In the genomic region with DNA sequence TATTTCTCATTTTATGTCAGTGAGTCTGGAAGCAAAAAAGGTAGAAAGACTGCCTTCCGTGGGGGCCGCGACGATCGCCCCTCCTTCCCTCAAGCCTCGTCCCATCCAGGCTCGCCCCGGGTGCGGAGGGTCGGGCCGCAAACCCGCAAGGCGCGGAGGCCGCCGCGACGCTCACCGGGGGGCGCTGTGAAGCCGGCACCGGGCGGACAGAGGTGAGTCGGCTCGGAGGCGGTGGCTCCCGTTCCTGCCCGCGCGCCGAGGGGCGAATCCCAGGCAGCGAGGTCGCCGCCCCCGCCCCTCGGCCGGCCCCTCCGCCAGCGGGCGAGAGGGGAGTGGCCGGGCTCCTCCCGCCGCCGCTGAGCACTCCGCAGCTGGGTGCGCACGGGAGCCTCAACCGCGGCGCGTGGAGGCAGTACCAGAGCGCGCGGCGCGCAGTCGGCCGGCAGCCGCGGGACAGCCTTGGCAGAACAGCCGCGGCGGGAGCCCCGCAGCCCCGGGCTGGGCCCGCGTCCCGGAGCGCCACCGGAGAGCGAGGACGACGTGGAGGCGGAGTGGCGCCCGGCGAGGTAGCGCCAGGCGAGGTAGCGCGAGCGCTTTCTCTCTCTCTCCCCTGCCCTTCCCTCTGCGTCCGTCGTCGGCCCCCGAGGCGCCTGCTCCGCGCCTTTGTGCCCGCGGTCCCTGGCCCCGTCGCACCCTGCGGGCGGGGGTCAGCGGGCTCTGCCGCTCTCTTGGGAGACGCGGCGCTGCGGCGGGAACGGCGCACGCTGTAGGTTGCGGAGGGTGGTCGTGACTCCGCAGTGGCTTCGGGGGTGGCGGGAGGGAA, we compare ENCODE assay signal across 8 cellular contexts. TPM values are rescaled to one million over a fixed set of nuclear protein-coding genes. Genes with fewer than 3 reads are reported as not detected.
DNase-seq lines count a peak whose midpoint lies in the region; ATAC-seq and TF ChIP-seq lines count a peak whose summit lies in the region.

A gene (plus strand): TSS at position 359 of the 823 bp plus-strand sequence. CDS start 31,492 bp downstream, outside the sequence.

- peak within 1 kb of the TSS; percentile 41 for H3K27ac Mint-ChIP-seq in activated naive CD8-positive, alpha-beta T cell treated with anti-CD3 and anti-CD28 coated beads, Interleukin-2, amount 50 U/mL, for 24 hours

- peaks cover 7% of the 10 kb centered on the region for H3K9me3 ChIP-seq in left ventricle myocardium inferior (replicated peaks)

- peaks cover 55% of the 10 kb centered on the region for H3K4me1 ChIP-seq in left ventricle myocardium inferior

- TF ChIP-seq CTCF in left ventricle myocardium inferior (IDR thresholded peaks at IDR 0.05; ENCODE audit: borderline replicate concordance): peak; percentile 72

- peaks cover 8% of the 10 kb centered on the region for H3K9me3 Mint-ChIP-seq in activated naive CD8-positive, alpha-beta T cell treated with anti-CD3 and anti-CD28 coated beads, Interleukin-2, amount 50 U/mL, for 24 hours

- H3K27ac ChIP-seq in left ventricle myocardium inferior (replicated peaks): peak within 1 kb of the TSS; percentile 92

- H3K36me3 Mint-ChIP-seq in activated naive CD8-positive, alpha-beta T cell treated with anti-CD3 and anti-CD28 coated beads, Interleukin-2, amount 50 U/mL, for 24 hours (ENCODE audit: low read depth): no peaks in the 10 kb centered on the region

- peaks cover 20% of the 10 kb centered on the region for H3K27me3 Mint-ChIP-seq in activated naive CD8-positive, alpha-beta T cell treated with anti-CD3 and anti-CD28 coated beads, Interleukin-2, amount 50 U/mL, for 24 hours

- H3K4me1 Mint-ChIP-seq in activated naive CD8-positive, alpha-beta T cell treated with anti-CD3 and anti-CD28 coated beads, Interleukin-2, amount 50 U/mL, for 24 hours: peaks cover 19% of the 10 kb centered on the region

- intact Hi-C loops in left ventricle myocardium inferior (cut with micrococcal nuclease): loop anchor here (10.0 kb wide), 1 partner anchor 130 kb away; no protein-coding TSS in a partner anchor

- H3K27me3 ChIP-seq in left ventricle myocardium inferior (ENCODE audit: low read depth): no peaks in the 10 kb centered on the region

- in situ Hi-C loops in Caki2 (cut with HindIII; ENCODE audit: low pct_unique_long_range_greater_than_20kb, low sequenced_read_pairs): no loop called here
- in situ Hi-C loops in SK-MEL-5 (cut with HindIII; ENCODE audit: low pct_unique_long_range_greater_than_20kb, low sequenced_read_pairs): no loop called here

- H3K4me3 ChIP-seq in left ventricle myocardium inferior: peak within 1 kb of the TSS; percentile 92

- DNase-seq in Caki2 (ENCODE audit: low read depth) (peak; percentile 91), LHCN-M2 (ENCODE audit: low read depth) (peak; percentile 72), SK-MEL-5 (ENCODE audit: low read depth, low spot score) (peak; percentile 78), left ventricle myocardium inferior (peak; percentile 80), retina (peak; percentile 83), NAMALWA (ENCODE audit: low spot score) (no peak)
- DNase-seq in activated naive CD8-positive, alpha-beta T cell treated with anti-CD3 and anti-CD28 coated beads, Interleukin-2, amount 50 U/mL, for 24 hours: peak; percentile 80

- ATAC-seq in GM21528 (IDR thresholded peaks at IDR 0.05; ENCODE audit: low FRiP score, unreplicated experiment): peak; percentile 54
- peak; percentile 85 for ATAC-seq in activated naive CD8-positive, alpha-beta T cell treated with anti-CD3 and anti-CD28 coated beads, Interleukin-2, amount 50 U/mL, for 24 hours

- H3K4me3 Mint-ChIP-seq in activated naive CD8-positive, alpha-beta T cell treated with anti-CD3 and anti-CD28 coated beads, Interleukin-2, amount 50 U/mL, for 24 hours: peak within 1 kb of the TSS; percentile 77

- H3K36me3 ChIP-seq in left ventricle myocardium inferior: no peaks in the 10 kb centered on the region

RNA-seq across cellular contexts. Expression of the gene that starts here (rescaled TPM):
- total RNA-seq in Caki2 (2014; rRNA removed; shearing (Covaris generic); ENCODE audit: low replicate concordance): 46.5 and 47.0 TPM in 2 replicates
- total RNA-seq in LHCN-M2 (2014; rRNA removed): 108 and 117 TPM in 2 replicates
- 47.6 TPM for polyA plus RNA-seq in LHCN-M2 (2012)
- 43.4 and 46.0 TPM in 2 replicates for total RNA-seq in SK-MEL-5 (2014; rRNA removed; shearing (Covaris generic))
- 27.7 and 35.1 TPM in 2 replicates for polyA plus RNA-seq in SK-MEL-5 (2015; cell fraction: cytosol; rRNA removed)
- polyA plus RNA-seq in SK-MEL-5 (2015; cell fraction: nucleus; rRNA removed): 54.1 and 58.1 TPM in 2 replicates
- total RNA-seq in left ventricle myocardium inferior: 16.2 TPM
